In genomic region chr3:159616234-159616825, GRCh38 we compare ENCODE assay signal across 8 cellular contexts.
A peak's percentile ranks its signal among the peaks of the same experiment; 100 is the strongest.
DNase-seq lines count a peak whose midpoint lies in the region; ATAC-seq, FAIRE-seq and TF ChIP-seq lines count a peak whose summit lies in the region.

No MANE protein-coding gene starts in this region.

- no peaks in the 10 kb centered on the region for H3K36me3 Mint-ChIP-seq in activated T-helper 17 cell treated with anti-CD3 and anti-CD28 coated beads, Interleukin-2, amount 50 U/mL, for 72 hours (ENCODE audit: low read depth)

- DNase-seq in RCC 7860 (ENCODE audit: low spot score) (peak; percentile 50), fibroblast of villous mesenchyme (ENCODE audit: low read depth) (peak; percentile 60), pulmonary artery endothelial cell (ENCODE audit: low read depth, low spot score) (peak; percentile 20), midbrain (lab: John Stamatoyannopoulos, UW) (no peak)

- H3K4me1 Mint-ChIP-seq in activated T-helper 17 cell treated with anti-CD3 and anti-CD28 coated beads, Interleukin-2, amount 50 U/mL, for 72 hours, result no peaks in the 10 kb centered on the region

- H3K27ac Mint-ChIP-seq in activated T-helper 17 cell treated with anti-CD3 and anti-CD28 coated beads, Interleukin-2, amount 50 U/mL, for 72 hours, result no peak overlapping the region

- no peak for ATAC-seq in activated T-helper 17 cell treated with anti-CD3 and anti-CD28 coated beads, Interleukin-2, amount 50 U/mL, for 72 hours (replicated peaks)
- ATAC-seq in GM19467 (IDR thresholded peaks at IDR 0.05; ENCODE audit: unreplicated experiment) (no peak), HG03442 (IDR thresholded peaks at IDR 0.05; ENCODE audit: unreplicated experiment) (no peak)

- H3K27me3 Mint-ChIP-seq in activated T-helper 17 cell treated with anti-CD3 and anti-CD28 coated beads, Interleukin-2, amount 50 U/mL, for 72 hours, result no peaks in the 10 kb centered on the region

- 0 out of 3 replicates have a peak, but pooled peaks have one; percentile 6 for TF ChIP-seq CTCF in GM12872 (IDR thresholded peaks at IDR 0.05; ENCODE audit: insufficient read depth, low read depth, low read length)
- peak; percentile 70 for TF ChIP-seq CTCF in fibroblast of villous mesenchyme (IDR thresholded peaks at IDR 0.05; ENCODE audit: insufficient read depth, low read depth, low read length)

- H3K9me3 Mint-ChIP-seq in activated T-helper 17 cell treated with anti-CD3 and anti-CD28 coated beads, Interleukin-2, amount 50 U/mL, for 72 hours, result peaks cover 7% of the 10 kb centered on the region

- H3K4me3 ChIP-seq in fibroblast of villous mesenchyme (ENCODE audit: low read depth, low read length), result no peak overlapping the region

- no peak overlapping the region for H3K4me3 Mint-ChIP-seq in activated T-helper 17 cell treated with anti-CD3 and anti-CD28 coated beads, Interleukin-2, amount 50 U/mL, for 72 hours

- no peak for FAIRE-seq in RCC 7860 (lab: Jason Lieb, UNC)
